In the genomic region with DNA sequence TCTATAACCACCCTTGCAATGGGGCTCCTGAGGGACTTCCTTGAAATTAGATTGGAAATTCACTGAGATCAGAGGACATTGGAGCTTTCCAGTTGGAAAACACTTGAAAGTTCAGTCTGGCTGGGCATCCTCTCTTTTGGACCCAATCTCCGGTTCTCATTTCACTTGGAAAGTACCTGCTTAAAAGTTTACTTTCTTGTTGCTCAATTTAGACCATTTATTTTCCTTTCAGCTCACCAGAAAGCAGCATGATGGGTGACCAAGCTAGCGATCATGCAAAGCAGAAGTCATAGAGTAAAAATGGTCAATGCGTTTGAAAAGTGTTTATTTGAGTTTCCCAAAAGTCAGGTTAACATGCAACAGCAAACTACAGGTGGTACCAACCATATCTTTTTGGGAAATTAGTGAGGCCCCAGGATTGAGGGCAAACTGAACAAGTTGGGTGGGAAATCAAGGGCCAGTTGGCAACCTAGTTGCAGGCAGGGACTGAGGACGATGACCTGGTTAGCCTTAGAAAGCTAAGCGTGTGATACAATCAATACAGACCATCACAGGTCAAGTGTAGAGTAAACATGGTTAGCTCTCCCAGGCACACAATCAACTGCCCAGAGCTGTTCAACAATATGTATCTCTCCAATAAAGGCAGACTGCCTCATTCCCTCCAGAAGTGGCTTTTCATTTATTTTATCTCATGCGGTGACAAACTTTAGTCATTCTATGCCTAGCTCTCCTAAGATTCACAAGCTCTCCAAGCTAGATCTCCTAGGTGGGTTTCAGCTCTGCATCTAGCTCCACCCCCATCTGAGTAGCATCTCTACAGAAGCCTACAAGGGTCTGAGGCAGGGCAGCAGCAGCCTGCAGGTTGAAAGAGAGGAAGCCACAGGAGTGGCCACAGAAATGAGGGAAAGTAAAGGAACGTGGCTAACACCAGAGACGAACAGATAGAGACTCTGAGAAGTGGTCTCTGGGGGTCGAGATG, we compare ENCODE assay signal across 20 cellular contexts.
DNase-seq lines count a peak whose midpoint lies in the region; ATAC-seq and TF ChIP-seq lines count a peak whose summit lies in the region.
"Had no signal": no experiment of that assay in that cellular context is flagged by ENCODE, and none has a peak within 500 bp of the region (broad histone marks: within the 10 kb centered on the region; RNA-seq: fewer than 3 reads in every experiment).

No MANE protein-coding gene starts in this region.

- POLR2A ChIA-PET in CD4-positive, alpha-beta memory T cell (lab: Charles Lee; ENCODE audit: partially characterized antibody) = interaction anchor here (0.9 to 1.1 kb wide), 2 partner anchors 31 to 137 kb away, joined by 3 read pairs; a partner anchor contains a TSS

- H3K27ac Mint-ChIP-seq in CD4-positive, alpha-beta memory T cell = no peak overlapping the region
- H3K27ac Mint-ChIP-seq: activated naive CD4-positive, alpha-beta T cell treated with anti-CD3 and anti-CD28 coated beads for 36 hours; nephron had no signal

- H3K27me3 Mint-ChIP-seq in CD4-positive, alpha-beta memory T cell = no peaks in the 10 kb centered on the region

- peaks cover 73% of the 10 kb centered on the region for H3K4me1 ChIP-seq in CD4-positive, alpha-beta memory T cell (ENCODE audit: insufficient read depth, low read length)
- H3K4me1 ChIP-seq: psoas muscle had no signal

- peak overlapping the region in 3 of 8 donors; percentile 17 to 52 (median 33) for H3K4me3 Mint-ChIP-seq in CD4-positive, alpha-beta memory T cell
- H3K4me3 Mint-ChIP-seq: activated naive CD4-positive, alpha-beta T cell treated with anti-CD3 and anti-CD28 coated beads for 36 hours; nephron had no signal

- peaks cover 50 to 82% (median 66%) of the 10 kb centered on the region in 4 donors for H3K4me1 Mint-ChIP-seq in CD4-positive, alpha-beta memory T cell

- intact Hi-C loops in CD4-positive, alpha-beta memory T cell (cut with micrococcal nuclease) = no loop called here

- H3K36me3 ChIP-seq in CD4-positive, alpha-beta memory T cell (ENCODE audit: insufficient read depth, low read length) = no peaks in the 10 kb centered on the region
- H3K36me3 ChIP-seq: stomach had no signal

- H3K9me3 Mint-ChIP-seq in CD4-positive, alpha-beta memory T cell = no peaks in the 10 kb centered on the region
- H3K9me3 Mint-ChIP-seq: activated naive CD4-positive, alpha-beta T cell treated with anti-CD3 and anti-CD28 coated beads for 36 hours; nephron had no signal

- no peak for TF ChIP-seq CTCF in fibroblast of the aortic adventitia (IDR thresholded peaks at IDR 0.05; ENCODE audit: insufficient read depth, low read length)

- H3K27me3 ChIP-seq in CD4-positive, alpha-beta memory T cell (ENCODE audit: insufficient read depth, low read length) = no peaks in the 10 kb centered on the region
- H3K27me3 ChIP-seq: dorsolateral prefrontal cortex, stomach had no signal

- CTCF ChIA-PET in CD4-positive, alpha-beta memory T cell (lab: Charles Lee; ENCODE audit: partially characterized antibody) = interaction anchor here (0.9 to 1.9 kb wide), 2 partner anchors 41 to 47 kb away, joined by 3 to 7 read pairs; no protein-coding TSS in a partner anchor

- no peak for ATAC-seq in HG02588 (IDR thresholded peaks at IDR 0.05; ENCODE audit: unreplicated experiment)
- ATAC-seq: esophagus mucosa, psoas muscle had no signal

- peak; percentile 10 to 21 for DNase-seq in SHP77 (lab: John Stamatoyannopoulos, UW)
- DNase-seq in SHP77 treated with DMSO at 0.1 percent for 48 hours (lab: John Stamatoyannopoulos, UW) = no peak
- DNase-seq in M059J (ENCODE audit: low read depth) = peak; percentile 28
- peak; percentile 23 for DNase-seq in fibroblast of the aortic adventitia (ENCODE audit: low read depth)
- no peak for DNase-seq in CD4-positive, alpha-beta memory T cell
- no peak for DNase-seq in cerebellum (ENCODE audit: low spot score)
- DNase-seq in midbrain (lab: John Stamatoyannopoulos, UW) = no peak
- DNase-seq: ACHN; activated CD4-positive, alpha-beta T cell treated with anti-CD3 and anti-CD28 coated beads for 4 hours; activated naive CD4-positive, alpha-beta T cell treated with anti-CD3 and anti-CD28 coated beads for 36 hours; dorsolateral prefrontal cortex; glutamatergic neuron; psoas muscle; SIG-M5; stomach; T1000 had no signal

- H3K27ac ChIP-seq in CD4-positive, alpha-beta memory T cell (ENCODE audit: low read depth, low read length) = no peak overlapping the region
- H3K27ac ChIP-seq: dorsolateral prefrontal cortex, psoas muscle, stomach had no signal

- no peak overlapping the region for H3K4me3 ChIP-seq in fibroblast of the aortic adventitia (ENCODE audit: low read depth, low read length)
- no peak overlapping the region for H3K4me3 ChIP-seq in CD4-positive, alpha-beta memory T cell (ENCODE audit: low read length in 2 of 2)
- H3K4me3 ChIP-seq: dorsolateral prefrontal cortex, lung, psoas muscle, stomach had no signal

- H3K36me3 Mint-ChIP-seq in CD4-positive, alpha-beta memory T cell = peaks cover 0 to 2% of the 10 kb centered on the region in 2 donors

- H3K9me3 ChIP-seq in CD4-positive, alpha-beta memory T cell (ENCODE audit: control insufficient read depth in 1 of 2, low read length in 2 of 2) = no peaks in the 10 kb centered on the region
- H3K9me3 ChIP-seq: psoas muscle, stomach had no signal

Comparison
In these comparisons a context has a peak if more than half of its experiments do, and no peak if none do; other contexts are left out.
1. DNase-seq: peak in SHP77 (2 of 2), M059J (single experiment) and fibroblast of the aortic adventitia (single experiment); none in SHP77 treated with DMSO at 0.1 percent for 48 hours (single experiment), CD4-positive, alpha-beta memory T cell (0 of 5), cerebellum (single experiment) and midbrain (single experiment).